In genomic region chr4:143515905-143516304, GRCh38 we compare ENCODE assay signal across 12 cellular contexts. TPM values are rescaled to one million over a fixed set of nuclear protein-coding genes. Genes with fewer than 3 reads are reported as not detected.
DNase-seq lines count a peak whose midpoint lies in the region; ATAC-seq, FAIRE-seq and TF ChIP-seq lines count a peak whose summit lies in the region.
"Had no signal": no experiment of that assay in that cellular context is flagged by ENCODE, and none has a peak within 500 bp of the region (broad histone marks: within the 10 kb centered on the region; RNA-seq: fewer than 3 reads in every experiment).

No MANE protein-coding gene starts in this region.

- peak overlapping the region; percentile 94 for H3K4me3 ChIP-seq in fibroblast of pulmonary artery (replicated peaks; ENCODE audit: low read depth, low read length)
- H3K4me3 ChIP-seq in small intestine (ENCODE audit: low read depth in 1 of 2, low read length in 2 of 2), result no peak overlapping the region

- peaks cover 0 to 4% of the 10 kb centered on the region in 2 donors for H3K36me3 ChIP-seq in small intestine (ENCODE audit: control insufficient read depth in 2 of 2, insufficient read depth in 2 of 2, low read length in 2 of 2)

- no peaks in the 10 kb centered on the region for H3K9me3 ChIP-seq in small intestine (ENCODE audit: control insufficient read depth, low read depth)
- H3K9me3 ChIP-seq: neutrophil had no signal

- H3K9me3 Mint-ChIP-seq in activated CD4-positive, alpha-beta T cell treated with anti-CD3 and anti-CD28 coated beads, Interleukin-2, amount 10 ng/mL, durations not matched to agents 7 days and 5 days, result no peaks in the 10 kb centered on the region
- H3K9me3 Mint-ChIP-seq: dendritic cell treated with granulocyte-macrophage colony-stimulating factor and Interleukin-4, amounts not matched to agents 40 ng/mL and 50 ng/mL, for 4 days had no signal

- H3K27ac Mint-ChIP-seq in activated CD4-positive, alpha-beta T cell treated with anti-CD3 and anti-CD28 coated beads, Interleukin-2, amount 10 ng/mL, durations not matched to agents 7 days and 5 days, result no peak overlapping the region

- POLR2A ChIA-PET in activated CD4-positive, alpha-beta T cell treated with anti-CD3 and anti-CD28 coated beads, Interleukin-2, amount 10 ng/mL, durations not matched to agents 7 days and 5 days (lab: Charles Lee), result no interaction called here

- CTCF ChIA-PET in activated CD4-positive, alpha-beta T cell treated with anti-CD3 and anti-CD28 coated beads, Interleukin-2, amount 10 ng/mL, durations not matched to agents 7 days and 5 days (lab: Charles Lee), result interaction anchor here (0.6 kb wide), 1 partner anchor 1660 kb away, joined by 3 read pairs; no protein-coding TSS in a partner anchor

- TF ChIP-seq CTCF in VCaP (conservative IDR thresholded peaks at IDR 0.05), result no peak
- no peak for TF ChIP-seq CTCF in fibroblast of pulmonary artery (IDR thresholded peaks at IDR 0.05; ENCODE audit: low read length, missing control alignments)

- H3K4me1 ChIP-seq in small intestine (ENCODE audit: control insufficient read depth in 2 of 2, insufficient read depth in 1 of 2, low read depth in 1 of 2, low read length in 1 of 2), result peaks cover 0 to 3% of the 10 kb centered on the region in 2 donors

- no peak for ATAC-seq in GM21515 (IDR thresholded peaks at IDR 0.05; ENCODE audit: unreplicated experiment)

- FAIRE-seq in small intestine (lab: Jason Lieb, UNC), result peak; percentile 86

- peaks cover 54% of the 10 kb centered on the region for H3K4me1 Mint-ChIP-seq in activated CD4-positive, alpha-beta T cell treated with anti-CD3 and anti-CD28 coated beads, Interleukin-2, amount 10 ng/mL, durations not matched to agents 7 days and 5 days

- H3K27me3 Mint-ChIP-seq in activated CD4-positive, alpha-beta T cell treated with anti-CD3 and anti-CD28 coated beads, Interleukin-2, amount 10 ng/mL, durations not matched to agents 7 days and 5 days, result no peaks in the 10 kb centered on the region
- H3K27me3 Mint-ChIP-seq: dendritic cell treated with granulocyte-macrophage colony-stimulating factor and Interleukin-4, amounts not matched to agents 40 ng/mL and 50 ng/mL, for 4 days had no signal

- H3K27ac ChIP-seq in VCaP (peak overlapping the region; percentile 95; the same call in 1 of the 2 replicates), small intestine (ENCODE audit: low read depth in 1 of 2, low read length in 1 of 2) (no peak overlapping the region)
- H3K27ac ChIP-seq: neutrophil had no signal

- DNase-seq in activated CD4-positive, alpha-beta T cell treated with anti-CD3 and anti-CD28 coated beads, Interleukin-2, amount 10 ng/mL, durations not matched to agents 7 days and 5 days, result no peak
- no peak for DNase-seq in activated CD4-positive, alpha-beta T cell treated with anti-CD3 and anti-CD28 coated beads, Interleukin-2, amount 50 U/mL, for 1 hour
- DNase-seq in fibroblast of pulmonary artery (ENCODE audit: low read depth) (no peak), small intestine (no peak), DMS 273 treated with DMSO at 0.1 percent for 48 hours (lab: John Stamatoyannopoulos, UW) (no peak), OCI-M2 (lab: John Stamatoyannopoulos, UW; ENCODE audit: unreplicated experiment) (no peak)
- DNase-seq: NCI-H1436 treated with DMSO at 0.1 percent for 48 hours; stimulated activated CD8-positive, alpha-beta memory T cell treated with anti-CD3 and anti-CD28 coated beads, Interleukin-4, amount 100 ng/mL, for 48 hours had no signal

- peak overlapping the region; percentile 91 for H3K4me3 Mint-ChIP-seq in activated CD4-positive, alpha-beta T cell treated with anti-CD3 and anti-CD28 coated beads, Interleukin-2, amount 10 ng/mL, durations not matched to agents 7 days and 5 days
- H3K4me3 Mint-ChIP-seq: dendritic cell treated with granulocyte-macrophage colony-stimulating factor and Interleukin-4, amounts not matched to agents 40 ng/mL and 50 ng/mL, for 4 days had no signal

- no peaks in the 10 kb centered on the region for H3K27me3 ChIP-seq in small intestine (ENCODE audit: control insufficient read depth in 2 of 2, insufficient read depth in 2 of 2, low read length in 2 of 2)
- H3K27me3 ChIP-seq: neutrophil had no signal

- H3K36me3 Mint-ChIP-seq in activated CD4-positive, alpha-beta T cell treated with anti-CD3 and anti-CD28 coated beads, Interleukin-2, amount 10 ng/mL, durations not matched to agents 7 days and 5 days (ENCODE audit: low read depth), result peaks cover 35% of the 10 kb centered on the region

RNA-seq across cellular contexts. Expression of gene SMARCA5, which starts 2.4 kb away (rescaled TPM):
- 10 to 100 TPM; 44.3 to 48.2 TPM for total RNA-seq in activated CD4-positive, alpha-beta T cell treated with anti-CD3 and anti-CD28 coated beads, Interleukin-2, amount 10 ng/mL, durations not matched to agents 7 days and 5 days
- 10 to 100 TPM; 13.0 to 20.4 (median 14.9) TPM for polyA plus RNA-seq in small intestine
